9 cellular contexts compared by ENCODE assay signal in genomic region chr11:116981216-116981887, GRCh38.
DNase-seq lines count a peak whose midpoint lies in the region; ATAC-seq and TF ChIP-seq lines count a peak whose summit lies in the region.
"Had no signal": no experiment of that assay in that cellular context is flagged by ENCODE, and none has a peak within 500 bp of the region (broad histone marks: within the 10 kb centered on the region; RNA-seq: fewer than 3 reads in every experiment).

No MANE protein-coding gene starts in this region.

- no peaks in the 10 kb centered on the region for H3K9me3 ChIP-seq in gastrocnemius medialis

- POLR2A ChIA-PET in activated CD4-positive, alpha-beta memory T cell treated with anti-CD3 and anti-CD28 coated beads for 36 hours (lab: Charles Lee), result no interaction called here
- POLR2A ChIA-PET in activated CD4-positive, alpha-beta memory T cell treated with anti-CD3 and anti-CD28 coated beads, Interleukin-2, amount 10 ng/mL, durations not matched to agents 7 days and 5 days (lab: Charles Lee), result no interaction called here

- no peak overlapping the region for H3K4me3 Mint-ChIP-seq in activated CD4-positive, alpha-beta memory T cell treated with anti-CD3 and anti-CD28 coated beads for 36 hours
- no peak overlapping the region for H3K4me3 Mint-ChIP-seq in activated CD4-positive, alpha-beta memory T cell treated with anti-CD3 and anti-CD28 coated beads, Interleukin-2, amount 10 ng/mL, durations not matched to agents 7 days and 5 days
- no peak overlapping the region for H3K4me3 Mint-ChIP-seq in endothelial cell (ENCODE audit: unreplicated experiment)

- ATAC-seq in gastrocnemius medialis, result no peak

- no peak for TF ChIP-seq CTCF in endothelial cell (IDR thresholded peaks at IDR 0.05; ENCODE audit: unreplicated experiment)
- no peak for TF ChIP-seq CTCF in gastrocnemius medialis (IDR thresholded peaks at IDR 0.05 in 4 of 5, conservative IDR thresholded peaks at IDR 0.05 in 1 of 5)

- no peaks in the 10 kb centered on the region for H3K27me3 Mint-ChIP-seq in activated CD4-positive, alpha-beta memory T cell treated with anti-CD3 and anti-CD28 coated beads for 36 hours
- no peaks in the 10 kb centered on the region for H3K27me3 Mint-ChIP-seq in activated CD4-positive, alpha-beta memory T cell treated with anti-CD3 and anti-CD28 coated beads, Interleukin-2, amount 10 ng/mL, durations not matched to agents 7 days and 5 days
- H3K27me3 Mint-ChIP-seq in endothelial cell (ENCODE audit: unreplicated experiment), result peaks cover 1% of the 10 kb centered on the region

- H3K27me3 ChIP-seq in gastrocnemius medialis, result no peaks in the 10 kb centered on the region

- H3K36me3 Mint-ChIP-seq in activated CD4-positive, alpha-beta memory T cell treated with anti-CD3 and anti-CD28 coated beads for 36 hours, result no peaks in the 10 kb centered on the region
- H3K36me3 Mint-ChIP-seq in activated CD4-positive, alpha-beta memory T cell treated with anti-CD3 and anti-CD28 coated beads, Interleukin-2, amount 10 ng/mL, durations not matched to agents 7 days and 5 days (ENCODE audit: low read depth), result peaks cover 4% of the 10 kb centered on the region
- H3K36me3 Mint-ChIP-seq in endothelial cell (ENCODE audit: low read depth, unreplicated experiment), result peaks cover 4% of the 10 kb centered on the region

- in situ Hi-C loops in gastrocnemius medialis (cut with MboI; ENCODE audit: low sequenced_read_pairs in 4 of 4), result no loop called here

- no peak for DNase-seq in activated CD4-positive, alpha-beta memory T cell treated with anti-CD3 and anti-CD28 coated beads for 36 hours
- DNase-seq in activated CD4-positive, alpha-beta memory T cell treated with anti-CD3 and anti-CD28 coated beads, Interleukin-2, amount 10 ng/mL, durations not matched to agents 7 days and 5 days, result no peak
- DNase-seq in SIG-M5 (lab: John Stamatoyannopoulos, UW) (peak; percentile 45), substantia nigra (lab: John Stamatoyannopoulos, UW) (no peak), endothelial cell (ENCODE audit: low spot score) (no peak), cerebellum (ENCODE audit: low spot score) (no peak), gastrocnemius medialis (no peak)
- DNase-seq: NCI-H524 had no signal

- peaks cover 28 to 41% of the 10 kb centered on the region in 2 donors for H3K4me1 ChIP-seq in gastrocnemius medialis

- H3K4me1 Mint-ChIP-seq in activated CD4-positive, alpha-beta memory T cell treated with anti-CD3 and anti-CD28 coated beads for 36 hours (ENCODE audit: low read depth), result peaks cover 59% of the 10 kb centered on the region
- peaks cover 42% of the 10 kb centered on the region for H3K4me1 Mint-ChIP-seq in activated CD4-positive, alpha-beta memory T cell treated with anti-CD3 and anti-CD28 coated beads, Interleukin-2, amount 10 ng/mL, durations not matched to agents 7 days and 5 days
- peaks cover 16% of the 10 kb centered on the region for H3K4me1 Mint-ChIP-seq in endothelial cell (ENCODE audit: unreplicated experiment)

- H3K27ac ChIP-seq in cingulate gyrus (ENCODE audit: low read depth, low read length), result peak overlapping the region; percentile 61
- H3K27ac ChIP-seq in substantia nigra (ENCODE audit: low read depth, low read length, poor library complexity, severe bottlenecking), result peak overlapping the region; percentile 50
- H3K27ac ChIP-seq in gastrocnemius medialis, result no peak overlapping the region

- no peaks in the 10 kb centered on the region for H3K9me3 Mint-ChIP-seq in activated CD4-positive, alpha-beta memory T cell treated with anti-CD3 and anti-CD28 coated beads for 36 hours
- no peaks in the 10 kb centered on the region for H3K9me3 Mint-ChIP-seq in activated CD4-positive, alpha-beta memory T cell treated with anti-CD3 and anti-CD28 coated beads, Interleukin-2, amount 10 ng/mL, durations not matched to agents 7 days and 5 days
- no peaks in the 10 kb centered on the region for H3K9me3 Mint-ChIP-seq in endothelial cell (ENCODE audit: unreplicated experiment)

- TF ChIP-seq POLR2A in gastrocnemius medialis (IDR thresholded peaks at IDR 0.05), result no peak

- CTCF ChIA-PET in activated CD4-positive, alpha-beta memory T cell treated with anti-CD3 and anti-CD28 coated beads for 36 hours (lab: Charles Lee), result interaction anchor here (0.8 kb wide), 1 partner anchor 94 kb away, joined by 3 read pairs; no protein-coding TSS in a partner anchor
- CTCF ChIA-PET in activated CD4-positive, alpha-beta memory T cell treated with anti-CD3 and anti-CD28 coated beads, Interleukin-2, amount 10 ng/mL, durations not matched to agents 7 days and 5 days (lab: Charles Lee), result no interaction called here

- H3K27ac Mint-ChIP-seq in activated CD4-positive, alpha-beta memory T cell treated with anti-CD3 and anti-CD28 coated beads for 36 hours, result peak overlapping the region; percentile 18
- H3K27ac Mint-ChIP-seq in activated CD4-positive, alpha-beta memory T cell treated with anti-CD3 and anti-CD28 coated beads, Interleukin-2, amount 10 ng/mL, durations not matched to agents 7 days and 5 days, result no peak overlapping the region
- H3K27ac Mint-ChIP-seq in endothelial cell (ENCODE audit: unreplicated experiment), result no peak overlapping the region

- no peak overlapping the region for H3K4me3 ChIP-seq in gastrocnemius medialis

- intact Hi-C loops in activated CD4-positive, alpha-beta memory T cell treated with anti-CD3 and anti-CD28 coated beads for 36 hours (cut with micrococcal nuclease), result no loop called here
- intact Hi-C loops in gastrocnemius medialis (cut with DNase I; ENCODE audit: low total_unique reads), result no loop called here

- H3K36me3 ChIP-seq in gastrocnemius medialis, result no peaks in the 10 kb centered on the region

Comparison
In these comparisons a context has a peak if more than half of its experiments do, and no peak if none do; other contexts are left out.
1. H3K27ac ChIP-seq: peak in cingulate gyrus (single experiment) and substantia nigra (single experiment); none in gastrocnemius medialis (0 of 4).